11 cellular contexts compared by ENCODE assay signal in genomic region chr1:79005945-79006344, GRCh38. TPM values are rescaled to one million over a fixed set of nuclear protein-coding genes. Genes with fewer than 3 reads are reported as not detected.
DNase-seq lines count a peak whose midpoint lies in the region; ATAC-seq and TF ChIP-seq lines count a peak whose summit lies in the region.
"Had no signal": no experiment of that assay in that cellular context is flagged by ENCODE, and none has a peak within 500 bp of the region (broad histone marks: within the 10 kb centered on the region; RNA-seq: fewer than 3 reads in every experiment).

No MANE protein-coding gene starts in this region.

- H3K4me3 ChIP-seq in endodermal cell (ENCODE audit: low read length) (peak overlapping the region; percentile 80), lower lobe of right lung (peak overlapping the region; percentile 42), stomach smooth muscle (ENCODE audit: low read length in 2 of 2) (peak overlapping the region in 1 of 2 donors; percentile 1)

- intact Hi-C loops in lower lobe of right lung (cut with DNase I), result no loop called here

- no peaks in the 10 kb centered on the region for H3K4me1 ChIP-seq in endodermal cell (ENCODE audit: control insufficient read depth, insufficient read depth, low read length)
- H3K4me1 ChIP-seq in lower lobe of right lung, result no peaks in the 10 kb centered on the region
- H3K4me1 ChIP-seq in stomach smooth muscle (ENCODE audit: control insufficient read depth, insufficient read depth, low read length), result no peaks in the 10 kb centered on the region

- H3K27me3 ChIP-seq in endodermal cell (ENCODE audit: control insufficient read depth, insufficient read depth, low read length, poor library complexity, severe bottlenecking) (peaks cover 5% of the 10 kb centered on the region), lower lobe of right lung (ENCODE audit: low read depth) (peaks cover 6% of the 10 kb centered on the region), stomach smooth muscle (ENCODE audit: control insufficient read depth in 1 of 2, insufficient read depth in 2 of 2, low read length in 2 of 2) (peaks cover 0 to 4% of the 10 kb centered on the region in 2 donors)

- no peak overlapping the region for H3K9ac ChIP-seq in endodermal cell (ENCODE audit: extremely low read depth, low read length, poor library complexity, severe bottlenecking)
- peak overlapping the region in 1 of 2 donors; percentile 22 for H3K9ac ChIP-seq in stomach smooth muscle (ENCODE audit: low read length in 2 of 2)

- no peaks in the 10 kb centered on the region for H3K4me1 Mint-ChIP-seq in endodermal cell
- H3K4me1 Mint-ChIP-seq: activated B cell treated with CpG ODN at 0.5 μM for 24 hours, naive B cell had no signal

- no peaks in the 10 kb centered on the region for H3K9me3 ChIP-seq in endodermal cell (ENCODE audit: control insufficient read depth, low read length)
- no peaks in the 10 kb centered on the region for H3K9me3 ChIP-seq in lower lobe of right lung
- no peaks in the 10 kb centered on the region for H3K9me3 ChIP-seq in stomach smooth muscle (ENCODE audit: control insufficient read depth in 2 of 2, low read length in 2 of 2)

- H3K9me3 Mint-ChIP-seq in endodermal cell, result no peaks in the 10 kb centered on the region

- ATAC-seq in lower lobe of right lung (no peak), GM21723 (IDR thresholded peaks at IDR 0.05; ENCODE audit: unreplicated experiment) (no peak), GM18502 (IDR thresholded peaks at IDR 0.05; ENCODE audit: poor library complexity, unreplicated experiment) (no peak)

- H3K27me3 Mint-ChIP-seq in endodermal cell (ENCODE audit: insufficient read depth), result peaks cover 5% of the 10 kb centered on the region
- H3K27me3 Mint-ChIP-seq: activated B cell treated with CpG ODN at 0.5 μM for 24 hours had no signal

- H3K4me3 Mint-ChIP-seq in endodermal cell, result peak overlapping the region; percentile 72
- H3K4me3 Mint-ChIP-seq: activated B cell treated with CpG ODN at 0.5 μM for 24 hours, naive B cell had no signal

- H3K36me3 ChIP-seq in endodermal cell (ENCODE audit: control insufficient read depth, insufficient read depth, low read length), result no peaks in the 10 kb centered on the region
- no peaks in the 10 kb centered on the region for H3K36me3 ChIP-seq in lower lobe of right lung
- no peaks in the 10 kb centered on the region for H3K36me3 ChIP-seq in stomach smooth muscle (ENCODE audit: control insufficient read depth in 2 of 2, insufficient read depth in 2 of 2, low read length in 2 of 2)

- H3K27ac ChIP-seq in endodermal cell (ENCODE audit: low read depth, low read length) (no peak overlapping the region), lower lobe of right lung (peak overlapping the region; percentile 76), stomach smooth muscle (ENCODE audit: low read length) (peak overlapping the region; percentile 4)

- 72 to 81% methylated on average over 4 of the region's 4 CpGs for WGBS in endodermal cell (ENCODE audit: insufficient coverage in 1 of 2, insufficient read length in 1 of 2), 2 experiments

- TF ChIP-seq CTCF in endodermal cell (conservative IDR thresholded peaks at IDR 0.05) (no peak), lower lobe of right lung (IDR thresholded peaks at IDR 0.05) (no peak)

- peak; percentile 32 for DNase-seq in HT1080 (ENCODE audit: low read depth)
- no peak for DNase-seq in endodermal cell
- DNase-seq in lower lobe of right lung, result no peak
- no peak for DNase-seq in cerebellar cortex (ENCODE audit: low spot score)
- DNase-seq in germinal center (ENCODE audit: low spot score), result no peak
- DNase-seq: activated B cell treated with CpG ODN at 0.5 μM for 24 hours, naive B cell, NCI-H1092 treated with DMSO at 0.1 percent for 48 hours had no signal

- no peaks in the 10 kb centered on the region for H3K36me3 Mint-ChIP-seq in endodermal cell (ENCODE audit: low read depth)
- H3K36me3 Mint-ChIP-seq: naive B cell had no signal

- no peak overlapping the region for H3K27ac Mint-ChIP-seq in endodermal cell
- H3K27ac Mint-ChIP-seq: activated B cell treated with CpG ODN at 0.5 μM for 24 hours, naive B cell had no signal

RNA-seq across cellular contexts. Expression of gene ADGRL4, which starts 0.6 kb away (rescaled TPM):
- 52.1 and 63.2 TPM in 2 replicates for total RNA-seq in HT1080 (2014; rRNA removed; shearing (Covaris generic))
- polyA plus RNA-seq in HT1080 (2015; cell fraction: cytosol; rRNA removed), result 39.8 and 46.8 TPM in 2 replicates
- polyA plus RNA-seq in HT1080 (2015; cell fraction: nucleus; rRNA removed), result 34.1 and 36.6 TPM in 2 replicates
- total RNA-seq in endodermal cell, result under 1 TPM; 0.44 TPM
- 1.3 TPM for polyA plus RNA-seq in endodermal cell (2013, experiment 1 of 2)
- polyA plus RNA-seq in endodermal cell (2013, experiment 2 of 2), result 1.7 TPM
- total RNA-seq in lower lobe of right lung, result 18.8 TPM
- total RNA-seq: activated B cell treated with CpG ODN at 0.5 μM for 24 hours had no signal

Comparison
In these comparisons a context has a peak if more than half of its experiments do, and no peak if none do; other contexts are left out.
1. RNA of gene ADGRL4, which starts 0.6 kb away (total RNA-seq): 52.1 to 63.2 TPM in HT1080 and 18.8 TPM in lower lobe of right lung (single experiment); 0.44 TPM in endodermal cell; every median in the first group is over 10 times any median in the second.